Comparison of ENCODE assay signal across 8 cellular contexts in genomic region chr17:17416400-17417360, GRCh38.
DNase-seq lines count a peak whose midpoint lies in the region; ATAC-seq and TF ChIP-seq lines count a peak whose summit lies in the region.

No MANE protein-coding gene starts in this region.

- H3K4me3 ChIP-seq in esophagus (ENCODE audit: low read depth in 1 of 2, low read length in 2 of 2) (no peak overlapping the region), coronary artery (no peak overlapping the region)

- intact Hi-C loops in activated CD4-positive, alpha-beta T cell treated with anti-CD3 and anti-CD28 coated beads, Interleukin-2, amount 10 ng/mL, durations not matched to agents 24 days and 14 days (cut with micrococcal nuclease): no loop called here

- H3K27ac ChIP-seq in esophagus (ENCODE audit: low read depth in 2 of 2, low read length in 1 of 2) (peak overlapping the region; percentile 38 to 61), coronary artery (peak overlapping the region in 1 of 2 donors; percentile 55)

- TF ChIP-seq CTCF in coronary artery (IDR thresholded peaks at IDR 0.05): no peak

- H3K36me3 ChIP-seq in esophagus (ENCODE audit: control insufficient read depth in 2 of 2, insufficient read depth in 2 of 2, low read length in 1 of 2): no peaks in the 10 kb centered on the region

- ATAC-seq in GM19035 (IDR thresholded peaks at IDR 0.05; ENCODE audit: unreplicated experiment): no peak

- no peaks in the 10 kb centered on the region for H3K9me3 ChIP-seq in esophagus (ENCODE audit: control insufficient read depth in 2 of 2, insufficient read depth in 1 of 2, low read depth in 1 of 2, low read length in 1 of 2)

- WGBS in esophagus, 2 donors: 74 to 77% methylated on average over 16 of the region's 16 CpGs

- no peaks in the 10 kb centered on the region for H3K36me3 Mint-ChIP-seq in activated CD4-positive, alpha-beta T cell treated with anti-CD3 and anti-CD28 coated beads, Interleukin-2, amount 10 ng/mL, durations not matched to agents 24 days and 14 days (ENCODE audit: low read depth)

- peak overlapping the region; percentile 53 for H3K27ac Mint-ChIP-seq in activated CD4-positive, alpha-beta T cell treated with anti-CD3 and anti-CD28 coated beads, Interleukin-2, amount 10 ng/mL, durations not matched to agents 24 days and 14 days

- peak; percentile 68 for DNase-seq in activated CD4-positive, alpha-beta T cell treated with anti-CD3 and anti-CD28 coated beads, Interleukin-2, amount 10 ng/mL, durations not matched to agents 24 days and 14 days
- DNase-seq in activated CD4-positive, alpha-beta T cell treated with anti-CD3 and anti-CD28 coated beads, Interleukin-2, amount 50 U/mL, for 4 hours: no peak
- DNase-seq in SHP77 treated with DMSO at 0.1 percent for 48 hours (lab: John Stamatoyannopoulos, UW): peak; percentile 100
- DNase-seq in occipital lobe (lab: John Stamatoyannopoulos, UW): peak; percentile 79
- no peak for DNase-seq in coronary artery (ENCODE audit: low spot score)
- DNase-seq in epidermal melanocyte (ENCODE audit: insufficient read length, low spot score): no peak

- H3K27me3 Mint-ChIP-seq in activated CD4-positive, alpha-beta T cell treated with anti-CD3 and anti-CD28 coated beads, Interleukin-2, amount 10 ng/mL, durations not matched to agents 24 days and 14 days: peaks cover 5% of the 10 kb centered on the region

- H3K4me1 Mint-ChIP-seq in activated CD4-positive, alpha-beta T cell treated with anti-CD3 and anti-CD28 coated beads, Interleukin-2, amount 10 ng/mL, durations not matched to agents 24 days and 14 days: peaks cover 24% of the 10 kb centered on the region

- H3K4me1 ChIP-seq in esophagus (ENCODE audit: control insufficient read depth in 2 of 2, insufficient read depth in 2 of 2, low read length in 1 of 2): peaks cover 0 to 4% of the 10 kb centered on the region in 2 donors

- H3K4me3 Mint-ChIP-seq in activated CD4-positive, alpha-beta T cell treated with anti-CD3 and anti-CD28 coated beads, Interleukin-2, amount 10 ng/mL, durations not matched to agents 24 days and 14 days: no peak overlapping the region

- no peaks in the 10 kb centered on the region for H3K27me3 ChIP-seq in esophagus (ENCODE audit: control insufficient read depth in 1 of 2, insufficient read depth in 2 of 2, low read length in 2 of 2)

- peaks cover 4% of the 10 kb centered on the region for H3K9me3 Mint-ChIP-seq in activated CD4-positive, alpha-beta T cell treated with anti-CD3 and anti-CD28 coated beads, Interleukin-2, amount 10 ng/mL, durations not matched to agents 24 days and 14 days

Comparison
In these comparisons a context has a peak if more than half of its experiments do, and no peak if none do; other contexts are left out.
1. DNase-seq: peak in activated CD4-positive, alpha-beta T cell treated with anti-CD3 and anti-CD28 coated beads, Interleukin-2, amount 10 ng/mL, durations not matched to agents 24 days and 14 days (single experiment), SHP77 treated with DMSO at 0.1 percent for 48 hours (single experiment) and occipital lobe (single experiment); none in activated CD4-positive, alpha-beta T cell treated with anti-CD3 and anti-CD28 coated beads, Interleukin-2, amount 50 U/mL, for 4 hours (0 of 2), coronary artery (single experiment) and epidermal melanocyte (single experiment).